1 cellular context compared by ENCODE assay signal in genomic region chr5:138464018-138464387, GRCh38.
TF ChIP-seq lines count a peak whose summit lies in the region.

No MANE protein-coding gene starts in this region.

TF ChIP-seq in GM12878, 131 proteins besides CTCF, POLR2A, EP300 and RAD21 (continued from another document and continues in another):
- TF ChIP-seq ZBTB4 (CRISPR knock-in tag; IDR thresholded peaks at IDR 0.05) (no peak), ZBTB33 (IDR thresholded peaks at IDR 0.05) (no peak), ELK1 (IDR thresholded peaks at IDR 0.05; ENCODE audit: low read depth, low read length) (peak; percentile 73; the same call in 1 of the 2 replicates), ZNF592 (IDR thresholded peaks at IDR 0.05) (no peak), PAX5 (IDR thresholded peaks at IDR 0.05; ENCODE audit: borderline replicate concordance, low read depth, low read length) (peak; percentile 53; the same call in 1 of the 2 replicates), TCF3 (IDR thresholded peaks at IDR 0.05; ENCODE audit: borderline replicate concordance, insufficient read depth, low read depth, low read length) (no peak), STAT3 (IDR thresholded peaks at IDR 0.05; ENCODE audit: low read depth, low read length) (no peak), NRF1 (conservative IDR thresholded peaks at IDR 0.05; ENCODE audit: low read depth, low read length) (peak; percentile 40), SIN3A (IDR thresholded peaks at IDR 0.05; ENCODE audit: low read depth, low read length) (peak; percentile 56; the same call in 1 of the 2 replicates), ZBED1 (IDR thresholded peaks at IDR 0.05; ENCODE audit: borderline replicate concordance) (no peak), SP1 (IDR thresholded peaks at IDR 0.05; ENCODE audit: low read depth, low read length) (peak; percentile 7), MTA3 (IDR thresholded peaks at IDR 0.05; ENCODE audit: borderline replicate concordance, low read length) (no peak), DPF2 (IDR thresholded peaks at IDR 0.05) (0 out of 2 replicates have a peak, but pooled peaks have one; percentile 18), CHD1 (IDR thresholded peaks at IDR 0.05; ENCODE audit: low read depth, low read length) (no peak), PKNOX1 (IDR thresholded peaks at IDR 0.05) (no peak), SMC3 (IDR thresholded peaks at IDR 0.05; ENCODE audit: borderline replicate concordance, low read length) (peak; percentile 46; the same call in 1 of the 2 replicates), TBL1XR1 (IDR thresholded peaks at IDR 0.05; ENCODE audit: low read depth, low read length) (0 out of 2 replicates have a peak, but pooled peaks have one; percentile 11), SREBF2 (IDR thresholded peaks at IDR 0.05; ENCODE audit: low read length) (no peak), STAT1 (conservative IDR thresholded peaks at IDR 0.05) (no peak), NR2C1 (IDR thresholded peaks at IDR 0.05) (no peak), MXI1 (IDR thresholded peaks at IDR 0.05; ENCODE audit: low read depth, low read length) (peak; percentile 45; the same call in 1 of the 2 replicates), IKZF2 (IDR thresholded peaks at IDR 0.05) (peak in 1 of 2 experiments; percentile 52; a peak in 3 of 4 replicates), RAD51 (IDR thresholded peaks at IDR 0.05) (no peak), MTA2 (IDR thresholded peaks at IDR 0.05; ENCODE audit: low read depth) (no peak), ZSCAN29 (IDR thresholded peaks at IDR 0.05) (no peak), ZNF687 (IDR thresholded peaks at IDR 0.05) (no peak; the same call in 1 of the 2 replicates), CBFB (IDR thresholded peaks at IDR 0.05; ENCODE audit: low read depth) (0 out of 2 replicates have a peak, but pooled peaks have one; percentile 17), TCF7 (IDR thresholded peaks at IDR 0.05; ENCODE audit: borderline replicate concordance) (no peak), MEF2B (IDR thresholded peaks at IDR 0.05; ENCODE audit: partially characterized antibody, poor library complexity, severe bottlenecking) (peak; percentile 99), E2F8 (IDR thresholded peaks at IDR 0.05; ENCODE audit: low read depth, partially characterized antibody) (no peak), IKZF1 (conservative IDR thresholded peaks at IDR 0.05) (peak; percentile 89), NFXL1 (IDR thresholded peaks at IDR 0.05; ENCODE audit: borderline replicate concordance) (no peak), SREBF1 (IDR thresholded peaks at IDR 0.05; ENCODE audit: low read length) (no peak), CHD2 (IDR thresholded peaks at IDR 0.05; ENCODE audit: borderline replicate concordance, low read depth, low read length) (peak; percentile 22; the same call in 1 of the 2 replicates), RELB (IDR thresholded peaks at IDR 0.05; ENCODE audit: low read depth) (0 out of 2 replicates have a peak, but pooled peaks have one; percentile 21), RUNX3 (IDR thresholded peaks at IDR 0.05; ENCODE audit: low read length) (no peak), ZNF24 (IDR thresholded peaks at IDR 0.05) (no peak), RELA (IDR thresholded peaks at IDR 0.05; ENCODE audit: borderline replicate concordance, partially characterized antibody) (peak; percentile 55), TCF12 (IDR thresholded peaks at IDR 0.05; ENCODE audit: low read depth, low read length) (no peak), POLR2AphosphoS2 (IDR thresholded peaks at IDR 0.05; ENCODE audit: low read depth, low read length) (peak; percentile 47)
